Comparison of ENCODE assay signal across 9 cellular contexts in the genomic region with DNA sequence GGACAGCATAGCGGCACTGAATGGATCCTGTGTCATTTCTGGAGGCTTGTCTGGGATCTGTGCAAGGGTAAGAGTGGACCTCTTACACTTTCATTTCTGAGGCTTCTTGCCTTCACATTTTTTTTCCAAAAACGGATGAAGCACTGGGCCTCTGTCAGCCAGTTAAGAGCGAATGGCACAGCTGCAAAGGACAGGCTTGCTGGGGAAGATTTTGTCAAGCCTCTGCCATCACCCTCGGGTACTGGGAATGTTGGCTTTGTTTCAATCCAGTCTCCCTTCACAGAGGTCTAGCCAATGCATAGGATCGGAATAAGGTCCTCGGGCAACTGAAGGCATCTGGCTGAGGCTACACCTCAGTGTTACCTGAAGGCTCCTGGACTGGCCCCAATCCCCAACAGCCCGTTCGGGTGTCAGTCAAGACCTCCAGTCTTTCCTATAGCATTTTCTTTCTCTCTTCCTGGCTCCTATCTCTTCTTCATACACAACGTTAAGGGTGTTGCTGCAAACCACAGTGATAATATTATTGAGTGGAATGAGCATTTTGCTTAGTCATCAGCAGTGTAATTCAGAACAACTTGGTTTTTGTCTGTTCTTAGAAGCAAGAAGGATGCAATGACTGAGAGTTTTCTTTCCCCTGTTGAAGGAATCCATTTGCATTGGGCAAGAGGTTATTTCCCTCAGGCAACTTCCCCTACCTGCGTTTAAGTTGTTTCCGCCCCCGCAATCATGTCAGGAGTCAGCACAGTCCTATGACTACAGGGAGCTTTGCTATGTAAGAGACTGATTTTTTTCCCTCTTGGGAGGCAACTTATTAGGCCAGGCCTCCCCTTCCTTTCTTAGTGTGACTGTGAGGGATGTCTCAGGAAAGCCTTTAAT. TPM values are rescaled to one million over a fixed set of nuclear protein-coding genes. Genes with fewer than 3 reads are reported as not detected.
DNase-seq lines count a peak whose midpoint lies in the region; ATAC-seq and TF ChIP-seq lines count a peak whose summit lies in the region.
"Had no signal": no experiment of that assay in that cellular context is flagged by ENCODE, and none has a peak within 500 bp of the region (broad histone marks: within the 10 kb centered on the region; RNA-seq: fewer than 3 reads in every experiment).

No MANE protein-coding gene starts in this region.

- H3K4me3 ChIP-seq in fibroblast of the aortic adventitia (ENCODE audit: low read depth, low read length): no peak overlapping the region
- H3K4me3 ChIP-seq: BLaER1 had no signal

- DNase-seq in activated CD4-positive, alpha-beta T cell treated with anti-CD3 and anti-CD28 coated beads for 4 hours: peak; percentile 63 to 67
- DNase-seq in activated CD4-positive, alpha-beta T cell treated with anti-CD3 and anti-CD28 coated beads for 1 hour: no peak
- peak; percentile 21 for DNase-seq in activated CD4-positive, CD25-positive, alpha-beta regulatory T cell treated with anti-CD3 and anti-CD28 coated beads, Interleukin-2, amount 50 U/mL, for 16 hours (ENCODE audit: low read depth, low spot score)
- DNase-seq in fibroblast of the aortic adventitia (ENCODE audit: low read depth) (peak; percentile 79), RPMI8226 (no peak), KG1 (lab: John Stamatoyannopoulos, UW) (no peak)
- peak in 2 of 3 experiments; percentile 34 to 43 for DNase-seq in stimulated activated CD4-positive, alpha-beta T cell treated with anti-CD3 and anti-CD28 coated beads, TNF-alpha, amount 100 ng/mL, for 4 hours (ENCODE audit: low read depth in 3 of 3)

- no peak for TF ChIP-seq CTCF in fibroblast of the aortic adventitia (IDR thresholded peaks at IDR 0.05; ENCODE audit: insufficient read depth, low read length)

- peak; percentile 67 for ATAC-seq in HG03066 (IDR thresholded peaks at IDR 0.05; ENCODE audit: low read depth, unreplicated experiment)

RNA-seq across cellular contexts. Expression of gene NPAT, which starts 22.8 kb away (rescaled TPM):
- 6.9 and 28.9 TPM in 2 replicates for total RNA-seq in fibroblast of the aortic adventitia (ENCODE audit: low replicate concordance)

RNA-seq across cellular contexts. Expression of gene ATM, which starts 23.2 kb away (rescaled TPM):
- total RNA-seq in fibroblast of the aortic adventitia (ENCODE audit: low replicate concordance): 94.4 and 291 TPM in 2 replicates

Comparison
In these comparisons a context has a peak if more than half of its experiments do, and no peak if none do; other contexts are left out.
1. DNase-seq: peak in activated CD4-positive, alpha-beta T cell treated with anti-CD3 and anti-CD28 coated beads for 4 hours (2 of 2), activated CD4-positive, CD25-positive, alpha-beta regulatory T cell treated with anti-CD3 and anti-CD28 coated beads, Interleukin-2, amount 50 U/mL, for 16 hours (single experiment), fibroblast of the aortic adventitia (single experiment) and stimulated activated CD4-positive, alpha-beta T cell treated with anti-CD3 and anti-CD28 coated beads, TNF-alpha, amount 100 ng/mL, for 4 hours (2 of 3); none in activated CD4-positive, alpha-beta T cell treated with anti-CD3 and anti-CD28 coated beads for 1 hour (single experiment), RPMI8226 (single experiment) and KG1 (single experiment).